ENCODE assay signal across 14 cellular contexts in the genomic region with DNA sequence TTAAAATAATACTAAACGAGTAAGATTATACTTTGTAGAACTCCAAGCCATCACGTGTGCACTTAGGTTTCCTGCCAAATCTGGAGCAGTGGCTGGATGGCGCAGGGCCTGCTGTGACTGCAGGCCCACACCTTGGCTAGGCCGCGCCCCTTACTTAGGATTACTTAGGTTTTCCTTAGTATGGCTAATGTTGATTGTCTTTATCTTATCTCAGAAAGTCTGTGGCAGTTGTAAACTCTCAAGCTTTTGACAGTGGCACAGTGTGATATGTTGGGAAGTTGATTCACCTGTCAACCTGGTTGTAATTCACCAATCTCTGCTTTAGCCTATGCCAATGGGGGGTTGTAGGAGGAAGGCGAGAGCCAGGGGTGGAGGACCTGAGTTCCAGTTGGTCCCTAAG.
DNase-seq lines count a peak whose midpoint lies in the region; FAIRE-seq and TF ChIP-seq lines count a peak whose summit lies in the region.
"Had no signal": no experiment of that assay in that cellular context is flagged by ENCODE, and none has a peak within 500 bp of the region (broad histone marks: within the 10 kb centered on the region; RNA-seq: fewer than 3 reads in every experiment).

No MANE protein-coding gene starts in this region.

- intact Hi-C loops in OCI-LY7 (cut with micrococcal nuclease; ENCODE audit: unreplicated experiment) = no loop called here
- intact Hi-C loops in sigmoid colon (cut with DNase I) = no loop called here

- H3K9me2 ChIP-seq in OCI-LY7 (ENCODE audit: insufficient read depth, low read length) = no peaks in the 10 kb centered on the region

- no peaks in the 10 kb centered on the region for H3K79me2 ChIP-seq in OCI-LY7 (ENCODE audit: insufficient read depth, low read depth, low read length)

- no TSS peak for BruUV-seq in OCI-LY7 (replicated peaks; lab: Mats Ljungman, UMichigan)

- CTCF ChIA-PET in OCI-LY7 (lab: Charles Lee; ENCODE audit: unreplicated experiment) = no interaction called here

- POLR2A ChIA-PET in OCI-LY7 (lab: Charles Lee) = interaction anchor here (1.5 kb wide), 1 partner anchor 10 kb away, joined by 5 read pairs; no protein-coding TSS in a partner anchor

- peak overlapping the region; percentile 62 for H3K27ac ChIP-seq in OCI-LY7 (ENCODE audit: low read depth, low read length, poor library complexity, severe bottlenecking)
- H3K27ac ChIP-seq in esophagus (ENCODE audit: low read depth in 2 of 2, low read length in 1 of 2) = peak overlapping the region; percentile 76 to 84
- peak overlapping the region; percentile 30 to 64 (median 60) for H3K27ac ChIP-seq in sigmoid colon
- H3K27ac ChIP-seq: psoas muscle had no signal

- no peak for TF ChIP-seq POLR2A in sigmoid colon (IDR thresholded peaks at IDR 0.05)

- H3K4me1 ChIP-seq in OCI-LY7 (ENCODE audit: insufficient read depth, low read length, poor library complexity, severe bottlenecking) = peaks cover 35% of the 10 kb centered on the region
- H3K4me1 ChIP-seq in esophagus (ENCODE audit: control insufficient read depth in 2 of 2, insufficient read depth in 2 of 2, low read length in 1 of 2) = peaks cover 0 to 3% of the 10 kb centered on the region in 2 donors
- peaks cover 0 to 38% (median 22%) of the 10 kb centered on the region in 4 donors for H3K4me1 ChIP-seq in sigmoid colon

- WGBS in esophagus, 2 donors = 58 to 73% methylated on average over 6 of the region's 6 CpGs
- WGBS in sigmoid colon, 2 donors = 23 to 81% methylated on average over 6 of the region's 6 CpGs

- no peak for TF ChIP-seq CTCF in OCI-LY7 (conservative IDR thresholded peaks at IDR 0.05; ENCODE audit: low read length)
- TF ChIP-seq CTCF in sigmoid colon (IDR thresholded peaks at IDR 0.05) = no peak

- no peak overlapping the region for H3K4me3 ChIP-seq in OCI-LY7 (ENCODE audit: low read depth, low read length, poor library complexity, severe bottlenecking)
- no peak overlapping the region for H3K4me3 ChIP-seq in esophagus (ENCODE audit: low read depth in 1 of 2, low read length in 2 of 2)
- no peak overlapping the region for H3K4me3 ChIP-seq in sigmoid colon
- H3K4me3 ChIP-seq: psoas muscle had no signal

- no peaks in the 10 kb centered on the region for H3K9me3 ChIP-seq in OCI-LY7 (ENCODE audit: low read length)
- H3K9me3 ChIP-seq in esophagus (ENCODE audit: control insufficient read depth in 2 of 2, insufficient read depth in 1 of 2, low read depth in 1 of 2, low read length in 1 of 2) = no peaks in the 10 kb centered on the region
- H3K9me3 ChIP-seq in sigmoid colon = no peaks in the 10 kb centered on the region
- H3K9me3 ChIP-seq: psoas muscle had no signal

- H4K20me1 ChIP-seq in OCI-LY7 (ENCODE audit: insufficient read depth, low read length) = no peaks in the 10 kb centered on the region

- FAIRE-seq in GM19239 (lab: Jason Lieb, UNC) = peak; percentile 60
- FAIRE-seq: G401.6 had no signal

- H3K27me3 ChIP-seq in esophagus (ENCODE audit: control insufficient read depth in 1 of 2, insufficient read depth in 2 of 2, low read length in 2 of 2) = no peaks in the 10 kb centered on the region
- no peaks in the 10 kb centered on the region for H3K27me3 ChIP-seq in sigmoid colon

- peak overlapping the region; percentile 67 for H3K4me2 ChIP-seq in OCI-LY7 (ENCODE audit: low read length)

- TF ChIP-seq EP300 in sigmoid colon (IDR thresholded peaks at IDR 0.05) = no peak

- DNase-seq in GM19239 (ENCODE audit: insufficient read length, low spot score) = no peak
- no peak for DNase-seq in OCI-LY7 (ENCODE audit: low spot score)
- no peak for DNase-seq in sigmoid colon
- no peak for DNase-seq in SHP77 treated with DMSO at 0.1 percent for 48 hours (lab: John Stamatoyannopoulos, UW)
- DNase-seq in AG08396 (ENCODE audit: low spot score) = no peak
- DNase-seq in dermis blood vessel endothelial cell = no peak
- DNase-seq in NCI-H82 treated with DMSO at 0.1 percent for 48 hours (lab: John Stamatoyannopoulos, UW; ENCODE audit: unreplicated experiment) = no peak
- DNase-seq: activated CD4-positive, alpha-beta T cell treated with anti-CD3 and anti-CD28 coated beads for 48 hours; CD4-positive, CD25-positive, alpha-beta regulatory T cell; psoas muscle; stimulated activated CD4-positive, alpha-beta T cell treated with anti-CD3 and anti-CD28 coated beads, Interleukin-4, amount 100 ng/mL, for 1 hour; stimulated activated naive CD8-positive, alpha-beta T cell treated with anti-CD3 and anti-CD28 coated beads, Interleukin-15, Interleukin-2, amounts not matched to agents 100 U/mL and 50 U/mL, for 24 hours had no signal

- no peak overlapping the region for H2AFZ ChIP-seq in OCI-LY7 (ENCODE audit: low read length)

- H3K36me3 ChIP-seq in OCI-LY7 (ENCODE audit: insufficient read depth, low read length) = no peaks in the 10 kb centered on the region
- no peaks in the 10 kb centered on the region for H3K36me3 ChIP-seq in esophagus (ENCODE audit: control insufficient read depth in 2 of 2, insufficient read depth in 2 of 2, low read length in 1 of 2)
- no peaks in the 10 kb centered on the region for H3K36me3 ChIP-seq in sigmoid colon
